30 cellular contexts compared by ENCODE assay signal in genomic region chr11:94031625-94032024, GRCh38. TPM values are rescaled to one million over a fixed set of nuclear protein-coding genes. Genes with fewer than 3 reads are reported as not detected.
"Had no signal": no experiment of that assay in that cellular context is flagged by ENCODE, and none has a peak within 500 bp of the region (broad histone marks: within the 10 kb centered on the region; RNA-seq: fewer than 3 reads in every experiment).

No MANE protein-coding gene starts in this region.

- H3K4me1 ChIP-seq: psoas muscle, right atrium auricular region, sigmoid colon, stomach, transverse colon had no signal

- H3K27me3 ChIP-seq: heart left ventricle, neutrophil, right atrium auricular region, sigmoid colon, stomach, transverse colon had no signal

- H3K4me3 ChIP-seq: dorsolateral prefrontal cortex, heart left ventricle, psoas muscle, right atrium auricular region, sigmoid colon, skin epidermis, stomach, thoracic aorta, transverse colon had no signal

- H3K36me3 ChIP-seq: heart left ventricle, neutrophil, right atrium auricular region, sigmoid colon, stomach, thoracic aorta, transverse colon had no signal

- ATAC-seq: heart left ventricle; left colon; naive thymus-derived CD4-positive, alpha-beta T cell; psoas muscle; stimulated activated naive B cell treated with anti-CD40 and anti-IgM and Interleukin-4, amounts not matched to agents 10 μg/mL and 1 μg/mL and 100 μg/mL, for 72 hours had no signal

- H3K27ac ChIP-seq: dorsolateral prefrontal cortex, neutrophil, psoas muscle, right atrium auricular region, sigmoid colon, skin epidermis, stomach, thoracic aorta, transverse colon had no signal

- H3K9me3 ChIP-seq: neutrophil, psoas muscle, transverse colon had no signal

- DNase-seq: cortex of kidney; dorsolateral prefrontal cortex; effector CD8-positive, alpha-beta T cell; hippocampal formation; left colon; mesendoderm; naive thymus-derived CD4-positive, alpha-beta T cell; psoas muscle; sigmoid colon; stimulated activated CD4-positive, alpha-beta T cell treated with anti-CD3 and anti-CD28 coated beads, Interleukin-2, amount 100 ng/mL, for 24 hours; stimulated activated CD4-positive, alpha-beta T cell treated with anti-CD3 and anti-CD28 coated beads, Interleukin-4, amount 100 ng/mL, for 4 hours; stimulated activated naive B cell treated with anti-CD40 and anti-IgM and Interleukin-4, amounts not matched to agents 10 μg/mL and 1 μg/mL and 100 μg/mL, for 72 hours; stomach; substantia nigra; transverse colon had no signal

RNA-seq across cellular contexts. Expression of gene HEPHL1, which starts 10.5 kb away (rescaled TPM):
- total RNA-seq: fibroblast of lung; frontal cortex; glomerular endothelial cell; kidney epithelial cell; left colon; left ventricle myocardium superior; lung microvascular endothelial cell; mononuclear cell; naive thymus-derived CD4-positive, alpha-beta T cell; osteoblast; psoas muscle; right atrium auricular region; sigmoid colon; stomach; thoracic aorta; transverse colon; ureter had no signal
- polyA plus RNA-seq: fibroblast of lung; heart left ventricle; naive thymus-derived CD4-positive, alpha-beta T cell; neural cell; sigmoid colon had no signal
